Comparison of ENCODE assay signal across 7 cellular contexts in genomic region chr11:15073361-15074205, GRCh38. TPM values are rescaled to one million over a fixed set of nuclear protein-coding genes. Genes with fewer than 3 reads are reported as not detected.
DNase-seq lines count a peak whose midpoint lies in the region; ATAC-seq and TF ChIP-seq lines count a peak whose summit lies in the region.

Gene CALCB (plus strand): TSS chr11:15073593. CDS start chr11:15074719, 1,126 bp downstream.

- DNase-seq in HEK293T (ENCODE audit: extremely low spot score) (peak; percentile 63), dorsolateral prefrontal cortex (peak in 5 of 10 donors; percentile 26 to 52 (median 48)), upper lobe of right lung (no peak), NCI-H226 (no peak)

- TF ChIP-seq CTCF in dorsolateral prefrontal cortex (IDR thresholded peaks at IDR 0.05 in 54 of 56, conservative IDR thresholded peaks at IDR 0.05 in 2 of 56; ENCODE audit: low read depth in 1 of 56, partially characterized antibody in 56 of 56) (no peak), upper lobe of right lung (IDR thresholded peaks at IDR 0.05) (no peak)

- H3K27me3 ChIP-seq in dorsolateral prefrontal cortex (peaks cover 0 to 34% (median 5%) of the 10 kb centered on the region in 45 donors), upper lobe of right lung (peaks cover 50% of the 10 kb centered on the region)

- 1 to 3% methylated on average over 31 to 59 of the region's 60 CpGs for WGBS in mesodermal cell (ENCODE audit: insufficient coverage in 2 of 2), 2 experiments

- intact Hi-C loops in dorsolateral prefrontal cortex (cut with DNase I) (loop anchor here in 1 of 2 donors (5.0 to 10.0 kb wide), 2 partner anchors 281 to 539 kb away; no protein-coding TSS in a partner anchor), upper lobe of right lung (cut with DNase I) (no loop called here)

- no peak within 1 kb of the TSS for H3K27ac ChIP-seq in dorsolateral prefrontal cortex
- no peak within 1 kb of the TSS for H3K27ac ChIP-seq in mesodermal cell (ENCODE audit: low read depth, low read length, severe bottlenecking)
- H3K27ac ChIP-seq in upper lobe of right lung = no peak within 1 kb of the TSS

- CTCF ChIA-PET in HEK293T (lab: Yijun Ruan, JAX) = interaction anchor here (0.6 to 5.0 kb wide), 8 partner anchors 11 to 165 kb away, joined by 3 to 64 read pairs (median 6); no protein-coding TSS in a partner anchor

- POLR2A ChIA-PET in HEK293T (lab: Yijun Ruan, JAX) = interaction anchor here (0.6 to 2.3 kb wide), 12 partner anchors 11 to 553 kb away, joined by 3 to 9 read pairs (median 5); partner anchors contain the start of genes CYP2R1 and PSMA1

- H3K9me3 ChIP-seq in mesodermal cell (ENCODE audit: control insufficient read depth, low read length) (no peaks in the 10 kb centered on the region), upper lobe of right lung (no peaks in the 10 kb centered on the region)

- H3K36me3 ChIP-seq in mesodermal cell (ENCODE audit: control insufficient read depth, insufficient read depth, low read length) = no peaks in the 10 kb centered on the region
- no peaks in the 10 kb centered on the region for H3K36me3 ChIP-seq in upper lobe of right lung

- peak; percentile 67 for ATAC-seq in SK-N-SH treated with all-trans-retinoic acid at 6 μM for 48 hours
- ATAC-seq in upper lobe of right lung = peak; percentile 13
- no peak for ATAC-seq in HG02642 (IDR thresholded peaks at IDR 0.05; ENCODE audit: poor library complexity, unreplicated experiment)

- H3K4me1 ChIP-seq in mesodermal cell (ENCODE audit: control insufficient read depth, insufficient read depth, low read length, poor library complexity, severe bottlenecking) (peaks cover 3% of the 10 kb centered on the region), upper lobe of right lung (peaks cover 13% of the 10 kb centered on the region)

- peak within 1 kb of the TSS; percentile 4 to 71 (median 50) for H3K4me3 ChIP-seq in dorsolateral prefrontal cortex
- peak within 1 kb of the TSS; percentile 34 for H3K4me3 ChIP-seq in mesodermal cell (ENCODE audit: extremely low read depth, insufficient read depth, low read length, poor library complexity, severe bottlenecking)
- peak within 1 kb of the TSS; percentile 22 for H3K4me3 ChIP-seq in upper lobe of right lung

TF ChIP-seq in HEK293T, 16 proteins besides CTCF, POLR2A, EP300 and RAD21:
- TF ChIP-seq L3MBTL2 (conservative IDR thresholded peaks at IDR 0.05) (peak; percentile 42; the same call in 1 of the 2 replicates), HDGF (IDR thresholded peaks at IDR 0.05; ENCODE audit: borderline replicate concordance) (no peak)

TF ChIP-seq in SK-N-SH treated with all-trans-retinoic acid at 6 μM for 48 hours, 23 proteins besides CTCF, POLR2A, EP300 and RAD21:
- TF ChIP-seq CSDC2 (CRISPR knock-in tag; IDR thresholded peaks at IDR 0.05) (no peak), PPARA (CRISPR knock-in tag; IDR thresholded peaks at IDR 0.05; ENCODE audit: borderline replicate concordance) (no peak), TSHZ2 (CRISPR knock-in tag; IDR thresholded peaks at IDR 0.05) (no peak), GLIS3 (CRISPR knock-in tag; IDR thresholded peaks at IDR 0.05) (no peak), ZFP3 (CRISPR knock-in tag; IDR thresholded peaks at IDR 0.05) (no peak), SNAI2 (CRISPR knock-in tag; IDR thresholded peaks at IDR 0.05) (no peak), TCF4 (CRISPR knock-in tag; IDR thresholded peaks at IDR 0.05; ENCODE audit: borderline replicate concordance) (no peak), ZFP30 (CRISPR knock-in tag; IDR thresholded peaks at IDR 0.05) (no peak)

RNA-seq across cellular contexts. Expression of gene CALCB, which starts in this region (rescaled TPM):
- 1 to 10 TPM in 2 of 120 experiments, under 1 TPM in 52, not detected in 66; 0.18 to 1.7 (median 0.35) TPM for total RNA-seq in dorsolateral prefrontal cortex
- 4.4 TPM for polyA plus RNA-seq in mesodermal cell (2013, experiment 1 of 2)
- 2.6 TPM for polyA plus RNA-seq in mesodermal cell (2013, experiment 2 of 2)
- total RNA-seq in upper lobe of right lung = not detected

Comparison
In these comparisons a context has a peak if more than half of its experiments do, and no peak if none do; other contexts are left out.
1. Peak in ATAC-seq and H3K4me3 ChIP-seq in upper lobe of right lung; RNA of the gene not detected or under 1 TPM.